20 cellular contexts compared by ENCODE assay signal in genomic region chr6:81552644-81553043, GRCh38.
"Had no signal": no experiment of that assay in that cellular context is flagged by ENCODE, and none has a peak within 500 bp of the region (broad histone marks: within the 10 kb centered on the region; RNA-seq: fewer than 3 reads in every experiment).

No MANE protein-coding gene starts in this region.

- H3K27ac ChIP-seq: HL-60, KMS-11, RWPE1 had no signal

- DNase-seq: Kasumi-1, MM.1S, NCI-H1092 treated with DMSO at 0.1 percent for 48 hours, NCI-H1436, NCI-H187, NCI-H2029, NCI-H2081 treated with DMSO at 0.1 percent for 48 hours, NCI-H2171, NCI-H446, NCI-H510A, NCI-H524 treated with DMSO at 0.1 percent for 48 hours, NCI-H69, NCI-H774, SHP77, SW 1271 had no signal

- H3K4me3 ChIP-seq: K562 had no signal

- ATAC-seq: K562, Panc1 had no signal
